ENCODE assay signal across 2 cellular contexts in the genomic region with DNA sequence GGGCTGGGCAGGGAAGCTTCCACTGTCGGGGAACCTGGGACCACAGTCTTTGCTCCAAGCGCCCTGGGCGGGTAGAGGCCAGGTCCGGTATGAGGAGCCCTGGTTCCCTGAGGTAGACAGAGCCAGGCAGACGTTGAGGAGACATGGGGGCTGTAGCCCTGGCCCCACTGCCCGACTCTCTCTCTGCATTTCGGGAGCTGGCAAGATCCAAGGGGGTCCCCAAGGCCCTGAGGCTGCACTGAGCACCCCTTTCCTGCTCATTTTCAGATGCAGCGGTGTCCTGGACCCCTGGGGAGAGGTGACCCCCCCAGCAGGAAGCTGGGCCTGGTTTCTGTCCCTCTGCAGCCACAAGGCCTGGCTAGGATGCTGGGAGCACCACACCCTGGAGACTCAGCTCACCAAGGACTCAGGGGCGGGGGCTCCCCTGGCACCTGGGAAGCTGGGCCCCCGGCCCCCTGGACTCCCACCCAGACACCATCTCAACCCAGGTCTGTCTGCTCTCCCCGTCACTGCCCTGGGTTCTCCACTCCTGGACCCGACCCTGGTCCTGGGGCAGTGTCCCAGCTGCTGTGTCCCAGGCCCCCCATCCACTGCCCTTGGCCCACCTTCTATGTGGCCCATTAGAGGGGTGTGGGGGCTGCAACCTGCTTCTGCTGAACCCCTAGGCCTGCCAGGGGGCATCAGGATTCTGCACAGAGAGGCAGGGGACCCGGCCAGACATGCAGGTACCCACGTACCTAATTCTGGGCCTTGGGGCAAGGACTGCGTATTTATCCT.
TF ChIP-seq lines count a peak whose summit lies in the region.

No MANE protein-coding gene starts in this region.

TF ChIP-seq in SK-N-SH, 30 proteins besides CTCF, POLR2A, EP300 and RAD21 (continued from another document):
- TF ChIP-seq, protein P1, sequence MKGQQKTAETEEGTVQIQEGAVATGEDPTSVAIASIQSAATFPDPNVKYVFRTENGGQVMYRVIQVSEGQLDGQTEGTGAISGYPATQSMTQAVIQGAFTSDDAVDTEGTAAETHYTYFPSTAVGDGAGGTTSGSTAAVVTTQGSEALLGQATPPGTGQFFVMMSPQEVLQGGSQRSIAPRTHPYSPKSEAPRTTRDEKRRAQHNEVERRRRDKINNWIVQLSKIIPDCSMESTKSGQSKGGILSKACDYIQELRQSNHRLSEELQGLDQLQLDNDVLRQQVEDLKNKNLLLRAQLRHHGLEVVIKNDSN (IDR thresholded peaks at IDR 0.05; ENCODE audit: borderline replicate concordance, low read depth) = no peak
- no peak for TF ChIP-seq RCOR1 (IDR thresholded peaks at IDR 0.05; ENCODE audit: low read length)
- TF ChIP-seq MXI1 (IDR thresholded peaks at IDR 0.05; ENCODE audit: low read depth, low read length) = no peak
- no peak for TF ChIP-seq CHD2 (IDR thresholded peaks at IDR 0.05; ENCODE audit: low read length, partially characterized antibody)
- no peak for TF ChIP-seq EZH2phosphoT487 (IDR thresholded peaks at IDR 0.05; ENCODE audit: borderline replicate concordance, low read depth)
TF ChIP-seq in SK-N-SH: peak in this region for 0.

TF ChIP-seq in SK-N-SH treated with all-trans-retinoic acid at 6 μM for 48 hours, 23 proteins besides CTCF, POLR2A, EP300 and RAD21 (continued from another document):
- TF ChIP-seq, protein P2, sequence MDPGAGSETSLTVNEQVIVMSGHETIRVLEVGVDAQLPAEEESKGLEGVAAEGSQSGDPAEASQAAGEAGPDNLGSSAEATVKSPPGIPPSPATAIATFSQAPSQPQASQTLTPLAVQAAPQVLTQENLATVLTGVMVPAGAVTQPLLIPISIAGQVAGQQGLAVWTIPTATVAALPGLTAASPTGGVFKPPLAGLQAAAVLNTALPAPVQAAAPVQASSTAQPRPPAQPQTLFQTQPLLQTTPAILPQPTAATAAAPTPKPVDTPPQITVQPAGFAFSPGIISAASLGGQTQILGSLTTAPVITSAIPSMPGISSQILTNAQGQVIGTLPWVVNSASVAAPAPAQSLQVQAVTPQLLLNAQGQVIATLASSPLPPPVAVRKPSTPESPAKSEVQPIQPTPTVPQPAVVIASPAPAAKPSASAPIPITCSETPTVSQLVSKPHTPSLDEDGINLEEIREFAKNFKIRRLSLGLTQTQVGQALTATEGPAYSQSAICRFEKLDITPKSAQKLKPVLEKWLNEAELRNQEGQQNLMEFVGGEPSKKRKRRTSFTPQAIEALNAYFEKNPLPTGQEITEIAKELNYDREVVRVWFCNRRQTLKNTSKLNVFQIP (CRISPR knock-in tag; IDR thresholded peaks at IDR 0.05; ENCODE audit: borderline replicate concordance, low read depth) = no peak
- TF ChIP-seq RARB (CRISPR knock-in tag; IDR thresholded peaks at IDR 0.05) (no peak), ZFP3 (CRISPR knock-in tag; IDR thresholded peaks at IDR 0.05) (no peak), PPARA (CRISPR knock-in tag; IDR thresholded peaks at IDR 0.05; ENCODE audit: borderline replicate concordance) (no peak), ESRRG (CRISPR knock-in tag; IDR thresholded peaks at IDR 0.05) (no peak), ARNTL (CRISPR knock-in tag; IDR thresholded peaks at IDR 0.05; ENCODE audit: borderline replicate concordance, low read depth) (no peak), OSR1 (CRISPR knock-in tag; IDR thresholded peaks at IDR 0.05) (no peak), ZFP30 (CRISPR knock-in tag; IDR thresholded peaks at IDR 0.05) (no peak), TCF4 (CRISPR knock-in tag; IDR thresholded peaks at IDR 0.05; ENCODE audit: borderline replicate concordance) (no peak), TOX (CRISPR knock-in tag; IDR thresholded peaks at IDR 0.05; ENCODE audit: borderline replicate concordance) (no peak), ZNF565 (CRISPR knock-in tag; conservative IDR thresholded peaks at IDR 0.05; ENCODE audit: low read depth) (no peak), ZNF8 (CRISPR knock-in tag; IDR thresholded peaks at IDR 0.05) (no peak)
- TF ChIP-seq, protein P3, sequence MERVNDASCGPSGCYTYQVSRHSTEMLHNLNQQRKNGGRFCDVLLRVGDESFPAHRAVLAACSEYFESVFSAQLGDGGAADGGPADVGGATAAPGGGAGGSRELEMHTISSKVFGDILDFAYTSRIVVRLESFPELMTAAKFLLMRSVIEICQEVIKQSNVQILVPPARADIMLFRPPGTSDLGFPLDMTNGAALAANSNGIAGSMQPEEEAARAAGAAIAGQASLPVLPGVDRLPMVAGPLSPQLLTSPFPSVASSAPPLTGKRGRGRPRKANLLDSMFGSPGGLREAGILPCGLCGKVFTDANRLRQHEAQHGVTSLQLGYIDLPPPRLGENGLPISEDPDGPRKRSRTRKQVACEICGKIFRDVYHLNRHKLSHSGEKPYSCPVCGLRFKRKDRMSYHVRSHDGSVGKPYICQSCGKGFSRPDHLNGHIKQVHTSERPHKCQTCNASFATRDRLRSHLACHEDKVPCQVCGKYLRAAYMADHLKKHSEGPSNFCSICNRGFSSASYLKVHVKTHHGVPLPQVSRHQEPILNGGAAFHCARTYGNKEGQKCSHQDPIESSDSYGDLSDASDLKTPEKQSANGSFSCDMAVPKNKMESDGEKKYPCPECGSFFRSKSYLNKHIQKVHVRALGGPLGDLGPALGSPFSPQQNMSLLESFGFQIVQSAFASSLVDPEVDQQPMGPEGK (CRISPR knock-in tag; IDR thresholded peaks at IDR 0.05; ENCODE audit: borderline replicate concordance) = no peak
- TF ChIP-seq, protein P4, sequence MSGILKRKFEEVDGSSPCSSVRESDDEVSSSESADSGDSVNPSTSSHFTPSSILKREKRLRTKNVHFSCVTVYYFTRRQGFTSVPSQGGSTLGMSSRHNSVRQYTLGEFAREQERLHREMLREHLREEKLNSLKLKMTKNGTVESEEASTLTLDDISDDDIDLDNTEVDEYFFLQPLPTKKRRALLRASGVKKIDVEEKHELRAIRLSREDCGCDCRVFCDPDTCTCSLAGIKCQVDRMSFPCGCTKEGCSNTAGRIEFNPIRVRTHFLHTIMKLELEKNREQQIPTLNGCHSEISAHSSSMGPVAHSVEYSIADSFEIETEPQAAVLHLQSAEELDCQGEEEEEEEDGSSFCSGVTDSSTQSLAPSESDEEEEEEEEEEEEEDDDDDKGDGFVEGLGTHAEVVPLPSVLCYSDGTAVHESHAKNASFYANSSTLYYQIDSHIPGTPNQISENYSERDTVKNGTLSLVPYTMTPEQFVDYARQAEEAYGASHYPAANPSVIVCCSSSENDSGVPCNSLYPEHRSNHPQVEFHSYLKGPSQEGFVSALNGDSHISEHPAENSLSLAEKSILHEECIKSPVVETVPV (CRISPR knock-in tag; IDR thresholded peaks at IDR 0.05) = no peak
- TF ChIP-seq, protein P5, sequence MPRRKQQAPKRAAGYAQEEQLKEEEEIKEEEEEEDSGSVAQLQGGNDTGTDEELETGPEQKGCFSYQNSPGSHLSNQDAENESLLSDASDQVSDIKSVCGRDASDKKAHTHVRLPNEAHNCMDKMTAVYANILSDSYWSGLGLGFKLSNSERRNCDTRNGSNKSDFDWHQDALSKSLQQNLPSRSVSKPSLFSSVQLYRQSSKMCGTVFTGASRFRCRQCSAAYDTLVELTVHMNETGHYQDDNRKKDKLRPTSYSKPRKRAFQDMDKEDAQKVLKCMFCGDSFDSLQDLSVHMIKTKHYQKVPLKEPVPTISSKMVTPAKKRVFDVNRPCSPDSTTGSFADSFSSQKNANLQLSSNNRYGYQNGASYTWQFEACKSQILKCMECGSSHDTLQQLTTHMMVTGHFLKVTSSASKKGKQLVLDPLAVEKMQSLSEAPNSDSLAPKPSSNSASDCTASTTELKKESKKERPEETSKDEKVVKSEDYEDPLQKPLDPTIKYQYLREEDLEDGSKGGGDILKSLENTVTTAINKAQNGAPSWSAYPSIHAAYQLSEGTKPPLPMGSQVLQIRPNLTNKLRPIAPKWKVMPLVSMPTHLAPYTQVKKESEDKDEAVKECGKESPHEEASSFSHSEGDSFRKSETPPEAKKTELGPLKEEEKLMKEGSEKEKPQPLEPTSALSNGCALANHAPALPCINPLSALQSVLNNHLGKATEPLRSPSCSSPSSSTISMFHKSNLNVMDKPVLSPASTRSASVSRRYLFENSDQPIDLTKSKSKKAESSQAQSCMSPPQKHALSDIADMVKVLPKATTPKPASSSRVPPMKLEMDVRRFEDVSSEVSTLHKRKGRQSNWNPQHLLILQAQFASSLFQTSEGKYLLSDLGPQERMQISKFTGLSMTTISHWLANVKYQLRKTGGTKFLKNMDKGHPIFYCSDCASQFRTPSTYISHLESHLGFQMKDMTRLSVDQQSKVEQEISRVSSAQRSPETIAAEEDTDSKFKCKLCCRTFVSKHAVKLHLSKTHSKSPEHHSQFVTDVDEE (CRISPR knock-in tag; IDR thresholded peaks at IDR 0.05) = no peak
